29 cellular contexts compared by ENCODE assay signal in genomic region chr15:101522621-101523559, GRCh38. TPM values are rescaled to one million over a fixed set of nuclear protein-coding genes. Genes with fewer than 3 reads are reported as not detected.
DNase-seq lines count a peak whose midpoint lies in the region; ATAC-seq and TF ChIP-seq lines count a peak whose summit lies in the region.
"Had no signal": no experiment of that assay in that cellular context is flagged by ENCODE, and none has a peak within 500 bp of the region (broad histone marks: within the 10 kb centered on the region; RNA-seq: fewer than 3 reads in every experiment).

No MANE protein-coding gene starts in this region.

- no peak overlapping the region for H3K23ac ChIP-seq in H9 (ENCODE audit: insufficient read length, low read depth, low read length)

- intact Hi-C loops in dorsolateral prefrontal cortex (cut with DNase I) (loop anchor here (2.0 to 5.0 kb wide), 3 partner anchors 54 to 119 kb away; no protein-coding TSS in a partner anchor), posterior vena cava (cut with DNase I) (no loop called here)

- no CpG with 5 or more reads among the region's 18 CpGs for WGBS in H9 (ENCODE audit: extremely low coverage, insufficient read length, low lambda C conversion rate)

- no peak overlapping the region for H2BK12ac ChIP-seq in H9 (ENCODE audit: insufficient read length, low read depth, low read length)

- no peak overlapping the region for H2BK20ac ChIP-seq in H9 (ENCODE audit: low read depth, low read length, poor library complexity, severe bottlenecking)

- H4K8ac ChIP-seq in H9 (replicated peaks; ENCODE audit: insufficient read length, low read depth, low read length) = no peak overlapping the region

- no peaks in the 10 kb centered on the region for H3K79me2 ChIP-seq in H9 (ENCODE audit: insufficient read depth, low read length)
- no peaks in the 10 kb centered on the region for H3K79me2 ChIP-seq in osteoblast (ENCODE audit: insufficient read depth, low read length)

- TF ChIP-seq CTCF in H9 (conservative IDR thresholded peaks at IDR 0.05) (no peak), dorsolateral prefrontal cortex (IDR thresholded peaks at IDR 0.05 in 54 of 56, conservative IDR thresholded peaks at IDR 0.05 in 2 of 56; ENCODE audit: low read depth in 1 of 56, partially characterized antibody in 56 of 56) (no peak), osteoblast (IDR thresholded peaks at IDR 0.05; ENCODE audit: extremely low read depth, low read depth, low read length) (no peak)

- peaks cover 19% of the 10 kb centered on the region for H3K27me3 Mint-ChIP-seq in H9 (ENCODE audit: low read depth)

- H3K4me1 ChIP-seq in H9 (ENCODE audit: insufficient read depth, low read length) = no peaks in the 10 kb centered on the region; the same call in 1 of the 2 replicates
- H3K4me1 ChIP-seq in osteoblast (ENCODE audit: insufficient read depth, low read length) = no peaks in the 10 kb centered on the region
- H3K4me1 ChIP-seq: thyroid gland had no signal

- H2AFZ ChIP-seq in H9 (ENCODE audit: low read length) (no peak overlapping the region), osteoblast (ENCODE audit: low read length) (no peak overlapping the region)

- H2BK5ac ChIP-seq in H9 (ENCODE audit: insufficient read length, low read length) = no peak overlapping the region

- H4K5ac ChIP-seq in H9 (ENCODE audit: insufficient read length, low read depth, low read length) = no peak overlapping the region

- no peak overlapping the region for H3K56ac ChIP-seq in H9 (ENCODE audit: insufficient read length, low read depth, low read length)

- H3K23me2 ChIP-seq in H9 (ENCODE audit: insufficient read length, low read depth, low read length, poor library complexity, severe bottlenecking) = no peaks in the 10 kb centered on the region

- H2AK5ac ChIP-seq in H9 (ENCODE audit: insufficient read length, low read length) = no peak overlapping the region

- no peaks in the 10 kb centered on the region for H3K9me3 ChIP-seq in H9 (ENCODE audit: control insufficient read depth, low read depth, low read length)
- H3K9me3 ChIP-seq in osteoblast (ENCODE audit: low read depth, low read length) = no peaks in the 10 kb centered on the region
- H3K9me3 ChIP-seq: Peyer's patch, prostate gland, thyroid gland had no signal

- H3K4me1 Mint-ChIP-seq in H9 = peaks cover 2 to 9% of the 10 kb centered on the region in 2 experiments; a peak in 3 of 4 replicates

- H3K36me3 ChIP-seq in osteoblast (ENCODE audit: insufficient read depth, low read length) = no peaks in the 10 kb centered on the region
- H3K36me3 ChIP-seq: heart left ventricle, Peyer's patch, prostate gland, SJCRH30, thyroid gland had no signal

- peak overlapping the region in 1 of 3 experiments; percentile 15; a peak in 1 of 7 replicates for H3K27ac Mint-ChIP-seq in H9
- H3K27ac Mint-ChIP-seq: activated CD4-positive, alpha-beta memory T cell treated with anti-CD3 and anti-CD28 coated beads, Interleukin-2, amount 10 ng/mL, durations not matched to agents 7 days and 5 days; activated naive CD8-positive, alpha-beta T cell treated with anti-CD3 and anti-CD28 coated beads, Interleukin-2, amount 50 U/mL, for 24 hours had no signal

- peak; percentile 6 for DNase-seq in AG20443 (ENCODE audit: low spot score)
- peak; percentile 16 for DNase-seq in H9
- DNase-seq in dorsolateral prefrontal cortex = no peak
- peak; percentile 30 for DNase-seq in osteoblast (ENCODE audit: insufficient read length, low spot score, missing footprints)
- no peak for DNase-seq in posterior vena cava (ENCODE audit: low spot score)
- DNase-seq: ACHN; activated CD4-positive, alpha-beta memory T cell treated with anti-CD3 and anti-CD28 coated beads, Interleukin-2, amount 10 ng/mL, durations not matched to agents 7 days and 5 days; activated gamma-delta T cell; activated naive CD8-positive, alpha-beta T cell treated with anti-CD3 and anti-CD28 coated beads, Interleukin-2, amount 50 U/mL, for 24 hours; DMS79; effector memory CD4-positive, alpha-beta T cell; erythroblast; GDM1; heart left ventricle; KBM-7; kidney glomerular epithelial cell; mammary epithelial cell; NCI-H1105; NCI-H1930; NCI-H526 treated with DMSO at 0.1 percent for 48 hours; SJCRH30; stimulated activated naive CD4-positive, alpha-beta T cell; T-helper 1 cell; thyroid gland had no signal

- H3K27me3 ChIP-seq in H9 (ENCODE audit: insufficient read depth, low read length) (no peaks in the 10 kb centered on the region), dorsolateral prefrontal cortex (peaks cover 0 to 12% (median 0%) of the 10 kb centered on the region in 45 donors), osteoblast (ENCODE audit: insufficient read depth, low read length) (peaks cover 7% of the 10 kb centered on the region)
- H3K27me3 ChIP-seq: Peyer's patch, thyroid gland had no signal

- H3K36me3 Mint-ChIP-seq in H9 (ENCODE audit: insufficient read depth in 1 of 3, low read depth in 3 of 3) = no peaks in the 10 kb centered on the region

- no peak overlapping the region for H3K14ac ChIP-seq in H9 (ENCODE audit: insufficient read depth, low read length)

- no peak overlapping the region for H3K4me2 ChIP-seq in H9 (ENCODE audit: insufficient read depth, insufficient read length, low read length)
- H3K4me2 ChIP-seq in osteoblast (ENCODE audit: insufficient read depth, low read length) = no peak overlapping the region

- H3K79me1 ChIP-seq in H9 (ENCODE audit: insufficient read depth, low read depth, low read length, poor library complexity, severe bottlenecking) = no peaks in the 10 kb centered on the region

- H4K20me1 ChIP-seq in H9 (ENCODE audit: control insufficient read depth, insufficient read depth, insufficient read length) (no peaks in the 10 kb centered on the region), osteoblast (ENCODE audit: insufficient read depth, low read length) (no peaks in the 10 kb centered on the region)

- H3K27ac ChIP-seq in H9 (ENCODE audit: insufficient read length, low read depth, low read length) = no peak overlapping the region
- H3K27ac ChIP-seq in dorsolateral prefrontal cortex = peak overlapping the region in 58 of 59 donors; percentile 79 to 100 (median 95)
- no peak overlapping the region for H3K27ac ChIP-seq in osteoblast (ENCODE audit: low read depth, low read length)
- H3K27ac ChIP-seq: C4-2B, heart left ventricle, prostate gland, SJCRH30, thyroid gland had no signal

- ATAC-seq in GM21528 (IDR thresholded peaks at IDR 0.05; ENCODE audit: low FRiP score, unreplicated experiment) (no peak), GM18861 (IDR thresholded peaks at IDR 0.05; ENCODE audit: unreplicated experiment) (no peak)
- ATAC-seq: activated naive CD8-positive, alpha-beta T cell treated with anti-CD3 and anti-CD28 coated beads, Interleukin-2, amount 50 U/mL, for 24 hours; heart left ventricle had no signal

- no peak overlapping the region for H2BK120ac ChIP-seq in H9 (ENCODE audit: low read depth, low read length, poor library complexity, severe bottlenecking)

- H3K4me3 Mint-ChIP-seq in H9 = no peak overlapping the region
- H3K4me3 Mint-ChIP-seq: activated CD4-positive, alpha-beta memory T cell treated with anti-CD3 and anti-CD28 coated beads, Interleukin-2, amount 10 ng/mL, durations not matched to agents 7 days and 5 days; activated naive CD8-positive, alpha-beta T cell treated with anti-CD3 and anti-CD28 coated beads, Interleukin-2, amount 50 U/mL, for 24 hours had no signal

- no peak overlapping the region for H3K4ac ChIP-seq in H9 (ENCODE audit: low read depth, low read length)

- no peak overlapping the region for H3K9ac ChIP-seq in H9 (ENCODE audit: extremely low read depth, insufficient read length, low read length)

- no peak overlapping the region for H2BK15ac ChIP-seq in H9 (ENCODE audit: low read depth, low read length)

- no peaks in the 10 kb centered on the region for H3K9me3 Mint-ChIP-seq in H9

- H4K91ac ChIP-seq in H9 (ENCODE audit: insufficient read length, low read depth, low read length) = no peak overlapping the region

- H3K4me3 ChIP-seq in dorsolateral prefrontal cortex (no peak overlapping the region), osteoblast (ENCODE audit: insufficient read depth, low read length) (no peak overlapping the region)
- H3K4me3 ChIP-seq: heart left ventricle, Peyer's patch, prostate gland, SJCRH30, thyroid gland had no signal

- H3K18ac ChIP-seq in H9 (ENCODE audit: insufficient read length, low read depth, low read length) = no peak overlapping the region

- no peak overlapping the region for H3T11ph ChIP-seq in H9 (ENCODE audit: low read length)

RNA-seq across cellular contexts. Expression of gene PCSK6, which starts 33.4 kb away (rescaled TPM):
- 3.4 and 4.0 TPM in 2 replicates for total RNA-seq in H9 (2021)
- 100 to 1,000 TPM in 22 of 120 experiments, 10 to 100 TPM in 98; 15.2 to 217 (median 52.8) TPM for total RNA-seq in dorsolateral prefrontal cortex
- total RNA-seq in osteoblast = 0.29 and 0.72 TPM in 2 replicates
- total RNA-seq in posterior vena cava = 1 to 10 TPM; 9.2 to 9.8 TPM

Comparison
In these comparisons a context has a peak if more than half of its experiments do, and no peak if none do; other contexts are left out.
1. DNase-seq: peak in AG20443 (single experiment), H9 (single experiment) and osteoblast (single experiment); none in dorsolateral prefrontal cortex (0 of 10) and posterior vena cava (single experiment).
2. H3K27ac ChIP-seq: peak in dorsolateral prefrontal cortex (58 of 59); none in H9 (single experiment) and osteoblast (single experiment).
3. intact Hi-C loops: an anchor here in dorsolateral prefrontal cortex (2.0 to 5.0 kb wide); none called in posterior vena cava.